ENCODE assay signal across 8 cellular contexts in the genomic region with DNA sequence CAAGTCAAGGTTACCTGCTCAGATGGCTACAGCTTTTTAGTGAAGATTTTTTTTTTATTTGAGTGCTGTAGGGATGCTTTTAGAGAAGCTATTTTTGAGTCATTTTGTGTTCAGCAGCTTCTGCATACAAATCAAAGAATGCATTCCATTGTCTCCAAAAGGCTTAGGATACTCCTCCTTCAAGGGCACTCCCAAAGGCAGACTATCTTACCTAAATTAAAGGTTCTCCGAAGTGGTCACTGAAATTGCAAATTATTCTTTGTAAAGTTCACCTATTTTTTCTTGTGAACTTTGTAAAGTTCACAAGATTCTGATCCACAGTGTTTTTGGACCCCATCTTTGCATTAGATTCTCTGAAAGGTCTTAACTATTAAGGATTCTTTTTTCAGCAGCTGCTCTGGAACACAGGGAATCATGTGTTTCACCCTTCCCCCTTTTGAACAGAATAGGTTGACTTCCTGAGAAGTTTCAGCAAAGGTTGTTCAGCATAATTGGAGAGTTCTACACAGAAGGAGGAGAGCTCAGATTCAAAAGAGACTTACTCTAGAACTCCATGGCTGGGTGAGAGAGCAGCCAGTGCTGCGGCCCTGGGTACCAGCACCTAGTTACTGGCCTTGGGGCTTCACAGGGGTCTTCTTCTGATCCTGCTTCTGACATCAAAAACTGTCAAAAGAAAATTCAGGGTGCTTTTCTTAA. TPM values are rescaled to one million over a fixed set of nuclear protein-coding genes. Genes with fewer than 3 reads are reported as not detected.
DNase-seq lines count a peak whose midpoint lies in the region; ATAC-seq and TF ChIP-seq lines count a peak whose summit lies in the region.

No MANE protein-coding gene starts in this region.

- H3K4me1 Mint-ChIP-seq in activated CD8-positive, alpha-beta T cell treated with anti-CD3 and anti-CD28 coated beads, Interleukin-2, amount 10 ng/mL, durations not matched to agents 7 days and 5 days (ENCODE audit: low read depth) = peaks cover 13% of the 10 kb centered on the region

- peaks cover 9% of the 10 kb centered on the region for H3K4me1 ChIP-seq in cardiac muscle cell (ENCODE audit: low read depth)

- intact Hi-C loops in cardiac septum (cut with DNase I) = no loop called here

- no peaks in the 10 kb centered on the region for H3K9me3 Mint-ChIP-seq in activated CD8-positive, alpha-beta T cell treated with anti-CD3 and anti-CD28 coated beads, Interleukin-2, amount 10 ng/mL, durations not matched to agents 7 days and 5 days (ENCODE audit: insufficient read depth)

- ATAC-seq in activated CD8-positive, alpha-beta T cell treated with anti-CD3 and anti-CD28 coated beads, Interleukin-2, amount 10 ng/mL, durations not matched to agents 7 days and 5 days = no peak
- ATAC-seq in GM19397 (IDR thresholded peaks at IDR 0.05; ENCODE audit: unreplicated experiment) = no peak
- no peak for ATAC-seq in GM21367 (IDR thresholded peaks at IDR 0.05; ENCODE audit: unreplicated experiment)

- CTCF ChIA-PET in activated CD8-positive, alpha-beta T cell treated with anti-CD3 and anti-CD28 coated beads, Interleukin-2, amount 10 ng/mL, durations not matched to agents 7 days and 5 days (lab: Charles Lee) = interaction anchor here (1.0 to 3.3 kb wide), 9 partner anchors 12 to 173 kb away, joined by 3 to 35 read pairs (median 4); no protein-coding TSS in a partner anchor

- no peaks in the 10 kb centered on the region for H3K27me3 Mint-ChIP-seq in activated CD8-positive, alpha-beta T cell treated with anti-CD3 and anti-CD28 coated beads, Interleukin-2, amount 10 ng/mL, durations not matched to agents 7 days and 5 days (ENCODE audit: low read depth)

- peak overlapping the region; percentile 8 for H3K27ac Mint-ChIP-seq in activated CD8-positive, alpha-beta T cell treated with anti-CD3 and anti-CD28 coated beads, Interleukin-2, amount 10 ng/mL, durations not matched to agents 7 days and 5 days

- no peaks in the 10 kb centered on the region for H3K36me3 ChIP-seq in cardiac muscle cell

- H3K27me3 ChIP-seq in cardiac muscle cell = no peaks in the 10 kb centered on the region

- TF ChIP-seq CTCF in cardiac muscle cell (IDR thresholded peaks at IDR 0.05; ENCODE audit: low read depth, low read length) (no peak), GM13976 (IDR thresholded peaks at IDR 0.05; ENCODE audit: borderline replicate concordance, control extremely low read depth, extremely low read depth, insufficient read depth, missing control alignments) (no peak)

- H3K36me3 Mint-ChIP-seq in activated CD8-positive, alpha-beta T cell treated with anti-CD3 and anti-CD28 coated beads, Interleukin-2, amount 10 ng/mL, durations not matched to agents 7 days and 5 days (ENCODE audit: low read depth) = peaks cover 51% of the 10 kb centered on the region

- peak in 1 of 2 donors; percentile 29 for DNase-seq in cardiac muscle cell (ENCODE audit: low read depth in 1 of 2, low spot score in 1 of 2)
- no peak for DNase-seq in cardiac septum (ENCODE audit: low spot score)
- no peak for DNase-seq in activated CD8-positive, alpha-beta T cell treated with anti-CD3 and anti-CD28 coated beads, Interleukin-2, amount 10 ng/mL, durations not matched to agents 7 days and 5 days
- peak; percentile 34 for DNase-seq in kidney tubule cell (ENCODE audit: low spot score)
- DNase-seq in stimulated activated CD4-positive, alpha-beta T cell treated with anti-CD3 and anti-CD28 coated beads, Interleukin-4, amount 100 ng/mL, for 4 hours = no peak
- DNase-seq in GM13976 (ENCODE audit: low spot score) = no peak

- in situ Hi-C loops in GM13976 (cut with MboI; ENCODE audit: low sequenced_read_pairs, unreplicated experiment) = no loop called here

- POLR2A ChIA-PET in activated CD8-positive, alpha-beta T cell treated with anti-CD3 and anti-CD28 coated beads, Interleukin-2, amount 10 ng/mL, durations not matched to agents 7 days and 5 days (lab: Charles Lee) = interaction anchor here (0.6 to 2.2 kb wide), 3 partner anchors 13 to 115 kb away, joined by 3 to 9 read pairs (median 4); no protein-coding TSS in a partner anchor

- H3K27ac ChIP-seq in cardiac muscle cell = peak overlapping the region; percentile 21

- no peak overlapping the region for H3K4me3 ChIP-seq in cardiac muscle cell

- H3K4me3 Mint-ChIP-seq in activated CD8-positive, alpha-beta T cell treated with anti-CD3 and anti-CD28 coated beads, Interleukin-2, amount 10 ng/mL, durations not matched to agents 7 days and 5 days = no peak overlapping the region

- no peaks in the 10 kb centered on the region for H3K9me3 ChIP-seq in cardiac muscle cell (ENCODE audit: low read depth)

RNA-seq across cellular contexts. Expression of a gene that starts 14.5 kb away (rescaled TPM):
- total RNA-seq in cardiac muscle cell = 6.0 and 7.0 TPM in 2 replicates
- polyA plus RNA-seq in cardiac muscle cell = 4.2 and 7.9 TPM in 2 replicates
- total RNA-seq in cardiac septum = 33.0 TPM
- total RNA-seq in activated CD8-positive, alpha-beta T cell treated with anti-CD3 and anti-CD28 coated beads, Interleukin-2, amount 10 ng/mL, durations not matched to agents 7 days and 5 days = 10 to 100 TPM; 20.1 to 21.9 TPM

RNA-seq across cellular contexts. Expression of a gene that starts 55.4 kb away (rescaled TPM):
- total RNA-seq in cardiac muscle cell (0.49 and 0.57 TPM in 2 replicates), cardiac septum (0.11 TPM)
- polyA plus RNA-seq in cardiac muscle cell = 0.34 TPM in 1 of 2 replicates, not detected in the other
- total RNA-seq in activated CD8-positive, alpha-beta T cell treated with anti-CD3 and anti-CD28 coated beads, Interleukin-2, amount 10 ng/mL, durations not matched to agents 7 days and 5 days = not detected
